Comparison of ENCODE assay signal across 8 cellular contexts in genomic region chr11:65478411-65479183, GRCh38. TPM values are rescaled to one million over a fixed set of nuclear protein-coding genes. Genes with fewer than 3 reads are reported as not detected.
DNase-seq lines count a peak whose midpoint lies in the region; ATAC-seq and TF ChIP-seq lines count a peak whose summit lies in the region.

No MANE protein-coding gene starts in this region.

- H3F3A ChIP-seq in Loucy (ENCODE audit: low read depth), result no peaks in the 10 kb centered on the region
- H3F3A ChIP-seq in neural cell (ENCODE audit: insufficient read depth, low read length, poor library complexity, severe bottlenecking), result no peaks in the 10 kb centered on the region

- H2AFZ ChIP-seq in Loucy (ENCODE audit: low read length) (no peak overlapping the region), neural cell (ENCODE audit: low read depth, low read length) (no peak overlapping the region)

- peak overlapping the region; percentile 98 for H3K27ac ChIP-seq in AG04450 (ENCODE audit: low read depth, low read length)
- peak overlapping the region; percentile 99 for H3K27ac ChIP-seq in epithelial cell of prostate
- peak overlapping the region; percentile 83 for H3K27ac ChIP-seq in neural cell (ENCODE audit: low read length)

- H3K36me3 ChIP-seq in Loucy (ENCODE audit: insufficient read depth, low read length) (no peaks in the 10 kb centered on the region), neural cell (ENCODE audit: insufficient read depth, low read length) (no peaks in the 10 kb centered on the region)

- TF ChIP-seq CTCF in AG04450 (IDR thresholded peaks at IDR 0.05; ENCODE audit: low read depth, low read length), result no peak
- TF ChIP-seq CTCF in Loucy (conservative IDR thresholded peaks at IDR 0.05; ENCODE audit: low read length), result no peak
- no peak for TF ChIP-seq CTCF in neural cell (IDR thresholded peaks at IDR 0.05; ENCODE audit: poor library complexity, severe bottlenecking)
- TF ChIP-seq CTCF in endothelial cell (IDR thresholded peaks at IDR 0.05; ENCODE audit: unreplicated experiment), result no peak

- POLR2A ChIA-PET in AG04450 (lab: Yijun Ruan, JAX), result interaction anchor here (1.1 to 8.3 kb wide), 12 partner anchors 10 to 145 kb away, joined by 3 to 657 read pairs (median 10); partner anchors contain the start of genes DPF2, MALAT1 and NEAT1

- H4K20me1 ChIP-seq in Loucy (ENCODE audit: insufficient read depth, low read length, poor library complexity, severe bottlenecking), result no peaks in the 10 kb centered on the region
- no peaks in the 10 kb centered on the region for H4K20me1 ChIP-seq in neural cell (ENCODE audit: insufficient read depth)

- no peaks in the 10 kb centered on the region for H3K9me3 Mint-ChIP-seq in endothelial cell (ENCODE audit: unreplicated experiment)

- no peak for TF ChIP-seq RAD21 in neural cell (conservative IDR thresholded peaks at IDR 0.05)

- H3K9ac ChIP-seq in Loucy (ENCODE audit: low read depth, low read length, poor library complexity, severe bottlenecking) (peak overlapping the region; percentile 91), neural cell (ENCODE audit: low read length) (no peak overlapping the region)

- H3K36me3 Mint-ChIP-seq in endothelial cell (ENCODE audit: low read depth, unreplicated experiment), result no peaks in the 10 kb centered on the region

- H3K9me2 ChIP-seq in Loucy (replicated peaks; ENCODE audit: low read depth, low read length), result no peaks in the 10 kb centered on the region
- no peaks in the 10 kb centered on the region for H3K9me2 ChIP-seq in neural cell (ENCODE audit: insufficient read depth, low read length)

- no peak for TF ChIP-seq EP300 in neural cell (conservative IDR thresholded peaks at IDR 0.05; ENCODE audit: poor library complexity, severe bottlenecking)

- peaks cover 9% of the 10 kb centered on the region for H3K4me1 ChIP-seq in Loucy (ENCODE audit: insufficient read depth, low read length, poor library complexity, severe bottlenecking)

- H3K79me2 ChIP-seq in Loucy (ENCODE audit: insufficient read depth, low read length) (peaks cover 33% of the 10 kb centered on the region), neural cell (replicated peaks; ENCODE audit: insufficient read depth, low read length) (peaks cover 58% of the 10 kb centered on the region)

- H3K27me3 Mint-ChIP-seq in endothelial cell (ENCODE audit: unreplicated experiment), result peaks cover 2% of the 10 kb centered on the region

- no peak for ATAC-seq in GM21515 (IDR thresholded peaks at IDR 0.05; ENCODE audit: unreplicated experiment)
- ATAC-seq in HG03039 (IDR thresholded peaks at IDR 0.05; ENCODE audit: unreplicated experiment), result no peak

- no peak overlapping the region for H3K27ac Mint-ChIP-seq in endothelial cell (ENCODE audit: unreplicated experiment)

- CTCF ChIA-PET in AG04450 (lab: Charles Lee), result interaction anchor here (0.7 to 3.0 kb wide), 10 partner anchors 8 to 62 kb away, joined by 3 to 20 read pairs (median 10); partner anchors contain the start of gene MALAT1

- DNase-seq in AG04450 (ENCODE audit: low read depth, low spot score), result no peak
- no peak for DNase-seq in epithelial cell of prostate (ENCODE audit: low read depth, low spot score)
- DNase-seq in endothelial cell (ENCODE audit: low spot score), result no peak
- no peak for DNase-seq in activated CD4-positive, alpha-beta T cell treated with anti-CD3 and anti-CD28 coated beads for 4 hours

- peaks cover 11% of the 10 kb centered on the region for H3K4me1 Mint-ChIP-seq in endothelial cell (ENCODE audit: unreplicated experiment)

- no peak overlapping the region for H3K4me3 Mint-ChIP-seq in endothelial cell (ENCODE audit: unreplicated experiment)

- no peaks in the 10 kb centered on the region for H3K27me3 ChIP-seq in AG04450 (ENCODE audit: control insufficient read depth, insufficient read depth, low read length)
- no peaks in the 10 kb centered on the region for H3K27me3 ChIP-seq in Loucy (ENCODE audit: insufficient read depth, low read length, poor library complexity, severe bottlenecking)
- H3K27me3 ChIP-seq in neural cell (ENCODE audit: insufficient read depth, low read depth, low read length), result no peaks in the 10 kb centered on the region

- H3K4me3 ChIP-seq in AG04450 (ENCODE audit: low read depth, low read length) (peak overlapping the region; percentile 52), Loucy (ENCODE audit: low read length, poor library complexity, severe bottlenecking) (no peak overlapping the region), neural cell (ENCODE audit: low read length) (no peak overlapping the region)

- no peaks in the 10 kb centered on the region; the same call in 1 of the 2 replicates for H3K9me3 ChIP-seq in AG04450 (ENCODE audit: control insufficient read depth, insufficient read depth, low read length)
- no peaks in the 10 kb centered on the region for H3K9me3 ChIP-seq in Loucy (ENCODE audit: insufficient read depth, low read depth, low read length)
- no peaks in the 10 kb centered on the region for H3K9me3 ChIP-seq in neural cell (ENCODE audit: low read length)

- H3K4me2 ChIP-seq in Loucy (ENCODE audit: low read depth, low read length, poor library complexity, severe bottlenecking) (no peak overlapping the region), neural cell (ENCODE audit: low read length) (no peak overlapping the region)

TF ChIP-seq in neural cell, 6 proteins besides CTCF, POLR2A, EP300 and RAD21:
- TF ChIP-seq TAF1 (IDR thresholded peaks at IDR 0.05; ENCODE audit: low read depth) (no peak), REST (IDR thresholded peaks at IDR 0.05; ENCODE audit: borderline replicate concordance) (no peak), EZH2 (IDR thresholded peaks at IDR 0.05; ENCODE audit: borderline replicate concordance, insufficient read depth, low read length, poor library complexity, severe bottlenecking) (no peak), POLR2AphosphoS5 (IDR thresholded peaks at IDR 0.05) (no peak), MXI1 (conservative IDR thresholded peaks at IDR 0.05; ENCODE audit: poor library complexity, severe bottlenecking) (no peak), SMC3 (conservative IDR thresholded peaks at IDR 0.05; ENCODE audit: poor library complexity) (no peak)

RNA-seq across cellular contexts. Expression of gene MALAT1, which starts 20.2 kb away (rescaled TPM):
- 1,149 and 1,465 TPM in 2 replicates for polyA plus RNA-seq in AG04450 (2011; rRNA removed)
- polyA minus RNA-seq in AG04450 (2011; rRNA and poly(A)+ RNA removed), result 15,934 and 21,970 TPM in 2 replicates
- polyA plus RNA-seq in neural cell, result 1,383 and 1,630 TPM in 2 replicates
- polyA minus RNA-seq in neural cell, result 48,171 and 65,838 TPM in 2 replicates
- 4,747 TPM for total RNA-seq in endothelial cell (ENCODE audit: unreplicated experiment)

RNA-seq across cellular contexts. Expression of gene SCYL1, which starts 46.3 kb away (rescaled TPM):
- polyA plus RNA-seq in AG04450 (2011; rRNA removed) (60.9 and 90.0 TPM in 2 replicates), neural cell (48.3 and 56.2 TPM in 2 replicates)
- polyA minus RNA-seq in AG04450 (2011; rRNA and poly(A)+ RNA removed), result 55.8 and 101 TPM in 2 replicates
- polyA minus RNA-seq in neural cell, result 35.3 and 55.3 TPM in 2 replicates
- 99.1 TPM for total RNA-seq in endothelial cell (ENCODE audit: unreplicated experiment)

RNA-seq across cellular contexts. Expression of gene NEAT1, which starts 56.0 kb away (rescaled TPM):
- 72.3 and 83.3 TPM in 2 replicates for polyA plus RNA-seq in AG04450 (2011; rRNA removed)
- 202 and 210 TPM in 2 replicates for polyA minus RNA-seq in AG04450 (2011; rRNA and poly(A)+ RNA removed)
- polyA plus RNA-seq in neural cell, result 2.6 and 4.2 TPM in 2 replicates
- 0.97 and 1.5 TPM in 2 replicates for polyA minus RNA-seq in neural cell
- 43.4 TPM for total RNA-seq in endothelial cell (ENCODE audit: unreplicated experiment)

Comparison
In these comparisons a context has a peak if more than half of its experiments do, and no peak if none do; other contexts are left out.
1. RNA of gene NEAT1, which starts 56.0 kb away (polyA plus RNA-seq): 72.3 to 83.3 TPM in AG04450; 2.6 to 4.2 TPM in neural cell; every median in the first group is over 10 times any median in the second.
2. Peak in every context shown above with its lines, with median percentiles within 50 percentile points of each other: H3K27ac ChIP-seq.